ENCODE assay signal across 8 cellular contexts in the genomic region with DNA sequence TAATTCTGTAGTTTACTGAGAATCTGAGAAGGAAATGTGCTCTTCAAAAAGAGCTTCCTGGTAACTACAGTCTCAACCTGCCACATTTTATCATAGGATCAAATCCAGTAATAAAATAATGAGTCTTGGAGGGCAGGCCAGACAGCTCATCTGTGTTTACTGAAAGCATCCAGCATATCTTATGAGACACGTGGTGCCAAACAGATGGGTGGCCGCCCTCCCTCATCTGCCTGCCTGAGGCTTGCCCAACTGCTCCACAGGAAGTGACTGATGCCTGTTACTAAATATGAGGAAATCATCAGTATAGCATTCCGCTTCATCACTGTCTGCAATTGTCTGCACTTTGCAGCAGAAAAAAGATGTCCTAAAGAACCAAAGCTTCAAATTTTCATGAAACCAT. TPM values are rescaled to one million over a fixed set of nuclear protein-coding genes. Genes with fewer than 3 reads are reported as not detected.
DNase-seq lines count a peak whose midpoint lies in the region; ATAC-seq and TF ChIP-seq lines count a peak whose summit lies in the region.

No MANE protein-coding gene starts in this region.

- intact Hi-C loops in ascending aorta (cut with DNase I), result no loop called here

- H3K4me1 ChIP-seq in ascending aorta (peaks cover 0 to 10% of the 10 kb centered on the region in 2 donors), neural progenitor cell (peaks cover 15% of the 10 kb centered on the region)

- H3K4me2 ChIP-seq in neural progenitor cell, result no peak overlapping the region

- H3K79me2 ChIP-seq in neural progenitor cell (ENCODE audit: low read depth), result no peaks in the 10 kb centered on the region

- POLR2A ChIA-PET in BJ (lab: Charles Lee), result interaction anchor here (0.6 kb wide), 1 partner anchor 100 kb away, joined by 3 read pairs; no protein-coding TSS in a partner anchor

- H3K27me3 ChIP-seq in BJ (ENCODE audit: control insufficient read depth, insufficient read depth, low read length), result no peaks in the 10 kb centered on the region
- H3K27me3 ChIP-seq in ascending aorta, result no peaks in the 10 kb centered on the region
- no peaks in the 10 kb centered on the region for H3K27me3 ChIP-seq in neural progenitor cell

- H3K4me3 Mint-ChIP-seq in neural progenitor cell, result no peak overlapping the region

- H4K20me1 ChIP-seq in neural progenitor cell (ENCODE audit: low read depth), result no peaks in the 10 kb centered on the region

- H3K4me1 Mint-ChIP-seq in neural progenitor cell, result no peaks in the 10 kb centered on the region

- H2AFZ ChIP-seq in neural progenitor cell (replicated peaks), result no peak overlapping the region

- ATAC-seq in GM21390 (IDR thresholded peaks at IDR 0.05; ENCODE audit: unreplicated experiment), result peak; percentile 92

- H3K27ac ChIP-seq in ascending aorta (peak overlapping the region; percentile 4 to 66), neural progenitor cell (no peak overlapping the region)

- H3K36me3 ChIP-seq in BJ (ENCODE audit: control insufficient read depth, insufficient read depth, low read length) (peaks cover 2% of the 10 kb centered on the region), ascending aorta (peaks cover 24 to 63% of the 10 kb centered on the region in 2 donors), neural progenitor cell (peaks cover 4% of the 10 kb centered on the region)

- no peak overlapping the region for H3K9ac ChIP-seq in neural progenitor cell

- H3K9me3 ChIP-seq in ascending aorta (no peaks in the 10 kb centered on the region), neural progenitor cell (ENCODE audit: low read depth) (no peaks in the 10 kb centered on the region)

- H3K9me3 Mint-ChIP-seq in neural progenitor cell, result no peaks in the 10 kb centered on the region

- CTCF ChIA-PET in BJ (lab: Yijun Ruan, JAX), result interaction anchor here (0.8 kb wide), 1 partner anchor 14 kb away, joined by 4 read pairs; no protein-coding TSS in a partner anchor

- no peaks in the 10 kb centered on the region for H3K27me3 Mint-ChIP-seq in neural progenitor cell (ENCODE audit: insufficient read depth, low read depth)

- DNase-seq in BJ (ENCODE audit: low read depth) (peak; percentile 89), KG1 (lab: John Stamatoyannopoulos, UW) (peak; percentile 58), T1000 (lab: John Stamatoyannopoulos, UW) (peak; percentile 74), ascending aorta (ENCODE audit: low spot score in 2 of 2) (peak; percentile 43 to 89), iris pigment epithelial cell (ENCODE audit: low read depth) (peak; percentile 97), neural progenitor cell (ENCODE audit: low spot score) (no peak)
- DNase-seq in stimulated activated CD4-positive, alpha-beta T cell treated with anti-CD3 and anti-CD28 coated beads, Interleukin-4, amount 100 ng/mL, for 24 hours, result peak; percentile 74

- H3K27ac Mint-ChIP-seq in neural progenitor cell, result no peak overlapping the region

- H3K36me3 Mint-ChIP-seq in neural progenitor cell, result peaks cover 33% of the 10 kb centered on the region

- no peaks in the 10 kb centered on the region for H3F3A ChIP-seq in neural progenitor cell (ENCODE audit: low read depth)

- no peak overlapping the region for H3K4me3 ChIP-seq in BJ (ENCODE audit: low read depth, low read length)
- no peak overlapping the region for H3K4me3 ChIP-seq in ascending aorta
- no peak overlapping the region for H3K4me3 ChIP-seq in neural progenitor cell

- TF ChIP-seq CTCF in BJ (IDR thresholded peaks at IDR 0.05; ENCODE audit: insufficient read depth, low read depth, low read length) (no peak), ascending aorta (IDR thresholded peaks at IDR 0.05) (no peak), neural progenitor cell (IDR thresholded peaks at IDR 0.05) (no peak)

RNA-seq across cellular contexts. Expression of a gene that starts 13.5 kb away (rescaled TPM):
- 38.0 and 43.3 TPM in 2 replicates for polyA plus RNA-seq in BJ (2011; rRNA removed)
- polyA minus RNA-seq in BJ (2011; rRNA and poly(A)+ RNA removed), result 7.8 and 8.5 TPM in 2 replicates
- total RNA-seq in ascending aorta, result 34.8 TPM
- total RNA-seq in neural progenitor cell (ENCODE audit: low replicate concordance), result 32.2 and 47.8 TPM in 2 replicates

RNA-seq across cellular contexts. Expression of a gene that starts 60.0 kb away (rescaled TPM):
- polyA plus RNA-seq in BJ (2011; rRNA removed), result 22.0 and 36.3 TPM in 2 replicates
- 39.0 and 46.1 TPM in 2 replicates for polyA minus RNA-seq in BJ (2011; rRNA and poly(A)+ RNA removed)
- total RNA-seq in ascending aorta (47.8 TPM), neural progenitor cell (ENCODE audit: low replicate concordance) (91.0 and 172 TPM in 2 replicates)
